Comparison of ENCODE assay signal across 8 cellular contexts in the genomic region with DNA sequence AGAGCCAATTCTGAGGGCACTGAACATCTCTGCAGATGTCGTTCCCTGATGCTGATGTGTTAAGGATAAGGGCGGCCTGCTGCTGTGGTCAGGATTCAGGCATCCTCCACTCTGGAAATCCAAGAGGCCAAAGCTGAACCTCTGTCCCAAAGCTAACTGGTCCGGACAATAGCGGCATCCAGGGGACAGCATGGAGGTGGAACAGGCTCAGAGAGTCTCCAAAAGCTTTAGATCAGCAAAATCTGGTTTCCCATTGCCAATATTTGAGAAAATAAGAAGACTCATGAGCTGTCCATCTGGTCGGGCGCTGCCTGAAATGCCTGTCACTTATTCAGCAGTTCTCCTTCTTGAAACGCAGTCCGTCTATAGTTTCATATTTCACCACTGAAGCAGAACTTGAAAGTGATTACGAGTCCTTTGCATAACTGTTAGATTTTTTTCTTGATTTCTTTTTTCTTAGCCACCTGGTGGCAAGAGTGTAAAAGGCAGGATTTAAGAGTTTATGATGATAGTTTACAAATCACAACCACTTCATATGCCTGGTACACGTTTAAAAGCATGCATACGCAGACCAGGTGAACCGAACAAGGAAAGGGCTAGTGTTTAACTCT. TPM values are rescaled to one million over a fixed set of nuclear protein-coding genes. Genes with fewer than 3 reads are reported as not detected.
DNase-seq lines count a peak whose midpoint lies in the region; ATAC-seq and TF ChIP-seq lines count a peak whose summit lies in the region.

No MANE protein-coding gene starts in this region.

- H3K4me1 ChIP-seq in stomach, result peaks cover 0 to 18% (median 8%) of the 10 kb centered on the region in 4 donors

- ATAC-seq in GM19452 (IDR thresholded peaks at IDR 0.05; ENCODE audit: unreplicated experiment), result peak; percentile 89
- ATAC-seq in HG03354 (IDR thresholded peaks at IDR 0.05; ENCODE audit: poor library complexity, severe bottlenecking, unreplicated experiment), result peak; percentile 91

- TF ChIP-seq CTCF in RWPE1 (conservative IDR thresholded peaks at IDR 0.05; ENCODE audit: low read depth) (peak; percentile 47), fibroblast of mammary gland (conservative IDR thresholded peaks at IDR 0.05; ENCODE audit: control insufficient read depth, insufficient read depth, low read depth, low read length) (peak; percentile 52), stomach (IDR thresholded peaks at IDR 0.05) (peak in 4 of 7 experiments; percentile 30 to 48 (median 36))

- DNase-seq in NCI-H2227 (lab: John Stamatoyannopoulos, UW; ENCODE audit: unreplicated experiment), result peak; percentile 30
- DNase-seq in NCI-H2227 treated with DMSO at 0.1 percent for 48 hours (lab: John Stamatoyannopoulos, UW), result no peak
- DNase-seq in RWPE1 (ENCODE audit: low spot score), result peak; percentile 45
- DNase-seq in fibroblast of mammary gland (ENCODE audit: low read depth), result peak; percentile 71
- no peak for DNase-seq in stomach
- DNase-seq in ecto neural progenitor cell (ENCODE audit: low spot score), result no peak

- H3K9me3 ChIP-seq in stomach, result no peaks in the 10 kb centered on the region

- 44 to 61% (median 48%) methylated on average over 12 of the region's 12 CpGs for WGBS in stomach, 5 donors

- H3K36me3 ChIP-seq in stomach, result no peaks in the 10 kb centered on the region

- no peaks in the 10 kb centered on the region for H3K27me3 ChIP-seq in stomach

- CTCF ChIA-PET in RWPE1 (lab: Yijun Ruan, JAX), result interaction anchor here (0.6 to 1.4 kb wide), 9 partner anchors 8 to 964 kb away, joined by 3 to 8 read pairs (median 3); no protein-coding TSS in a partner anchor

- no peak overlapping the region for H3K4me3 ChIP-seq in fibroblast of mammary gland (ENCODE audit: control insufficient read depth, low read depth, low read length)
- H3K4me3 ChIP-seq in stomach, result no peak overlapping the region

- peak overlapping the region; percentile 77 for H3K27ac ChIP-seq in RWPE1
- H3K27ac ChIP-seq in stomach, result no peak overlapping the region

- TF ChIP-seq POLR2A in stomach (IDR thresholded peaks at IDR 0.05), result no peak

- TF ChIP-seq EP300 in stomach (IDR thresholded peaks at IDR 0.05), result no peak

- POLR2A ChIA-PET in RWPE1 (lab: Yijun Ruan, JAX; ENCODE audit: low non-redundant PET), result no interaction called here

- intact Hi-C loops in stomach (cut with DNase I; ENCODE audit: low total_unique reads), result no loop called here

RNA-seq across cellular contexts. Expression of a gene that starts 45.9 kb away (rescaled TPM):
- 10 to 100 TPM in 1 of 5 donors, 1 to 10 TPM in 4; 1.8 to 13.2 (median 7.6) TPM for total RNA-seq in stomach
- polyA plus RNA-seq in stomach, result 1 to 10 TPM; 1.4 to 7.6 (median 2.9) TPM

Comparison
In these comparisons a context has a peak if more than half of its experiments do, and no peak if none do; other contexts are left out.
1. DNase-seq: peak in NCI-H2227 (single experiment), RWPE1 (single experiment) and fibroblast of mammary gland (single experiment); none in NCI-H2227 treated with DMSO at 0.1 percent for 48 hours (single experiment), stomach (single experiment) and ecto neural progenitor cell (single experiment).
2. Peak in every context shown above with its lines, with median percentiles within 50 percentile points of each other: CTCF ChIP-seq.